17 cellular contexts compared by ENCODE assay signal in the genomic region with DNA sequence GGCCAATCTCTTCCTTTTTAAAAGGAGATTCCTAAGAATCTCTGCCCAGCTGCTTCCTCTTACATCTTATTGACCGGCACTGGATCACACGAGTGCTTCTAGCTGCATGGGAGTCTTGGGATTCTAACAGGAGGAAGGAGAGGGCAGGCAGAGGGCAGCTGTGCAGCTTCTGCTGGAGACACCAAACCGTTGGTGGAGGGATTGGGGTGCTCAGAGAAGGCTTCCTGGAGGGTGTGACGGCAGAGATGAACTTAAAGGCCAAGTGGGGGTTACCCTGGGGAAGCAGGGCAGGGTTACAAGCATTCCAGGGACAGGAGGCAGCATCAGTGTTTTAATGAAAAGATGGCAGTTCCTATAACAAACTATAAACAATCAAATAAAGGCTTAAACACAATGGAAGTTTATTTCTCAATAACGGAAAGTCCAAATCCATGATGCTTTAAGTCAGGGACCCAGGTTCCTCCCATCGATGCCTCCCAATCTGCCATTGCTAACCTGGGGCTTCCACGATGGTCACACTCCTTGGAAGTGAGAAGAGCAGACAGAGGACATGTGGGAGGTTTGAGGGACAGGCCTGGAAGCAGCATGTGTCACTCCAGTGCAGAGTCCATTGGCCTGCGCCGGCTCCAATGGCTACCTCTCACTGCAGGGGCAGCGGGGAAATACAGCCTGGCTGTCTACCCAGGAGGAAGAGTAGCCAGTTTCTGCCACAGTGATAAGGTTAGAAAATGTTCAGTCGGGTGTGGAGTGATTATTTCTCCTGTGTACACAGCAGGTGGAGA. TPM values are rescaled to one million over a fixed set of nuclear protein-coding genes. Genes with fewer than 3 reads are reported as not detected.
DNase-seq lines count a peak whose midpoint lies in the region; ATAC-seq and TF ChIP-seq lines count a peak whose summit lies in the region.
"Had no signal": no experiment of that assay in that cellular context is flagged by ENCODE, and none has a peak within 500 bp of the region (broad histone marks: within the 10 kb centered on the region; RNA-seq: fewer than 3 reads in every experiment).

No MANE protein-coding gene starts in this region.

- no peaks in the 10 kb centered on the region for H3K9me3 Mint-ChIP-seq in activated CD8-positive, alpha-beta T cell treated with anti-CD3 and anti-CD28 coated beads for 36 hours

- no peak overlapping the region for H3K4me3 Mint-ChIP-seq in activated CD8-positive, alpha-beta T cell treated with anti-CD3 and anti-CD28 coated beads for 36 hours
- H3K4me3 Mint-ChIP-seq: CD4-positive, CD25-positive, alpha-beta regulatory T cell had no signal

- 85% methylated on average over 11 of the region's 11 CpGs for WGBS in thymus

- H3K9me2 ChIP-seq in OCI-LY7 (ENCODE audit: insufficient read depth, low read length): no peaks in the 10 kb centered on the region

- DNase-seq in AG20443 (ENCODE audit: low spot score) (peak; percentile 10), OCI-LY7 (ENCODE audit: low spot score) (no peak), left lobe of liver (ENCODE audit: low spot score) (peak; percentile 32), WERI-Rb-1 (no peak), posterior cingulate gyrus (no peak)
- no peak for DNase-seq in activated CD8-positive, alpha-beta T cell treated with anti-CD3 and anti-CD28 coated beads for 36 hours
- DNase-seq: ACHN; Caco-2; CD4-positive, CD25-positive, alpha-beta regulatory T cell; DMS153; KG1; NCI-H1436; NCI-H2029; NCI-H2171; NCI-H446; NCI-H774 had no signal

- no peaks in the 10 kb centered on the region for H3K79me2 ChIP-seq in OCI-LY7 (ENCODE audit: insufficient read depth, low read depth, low read length)

- H2AFZ ChIP-seq in OCI-LY7 (ENCODE audit: low read length): peak overlapping the region; percentile 84; the same call in 1 of the 2 replicates

- H4K20me1 ChIP-seq in OCI-LY7 (ENCODE audit: insufficient read depth, low read length): no peaks in the 10 kb centered on the region

- H3K4me1 Mint-ChIP-seq in activated CD8-positive, alpha-beta T cell treated with anti-CD3 and anti-CD28 coated beads for 36 hours (ENCODE audit: low read depth): no peaks in the 10 kb centered on the region
- H3K4me1 Mint-ChIP-seq: CD4-positive, CD25-positive, alpha-beta regulatory T cell had no signal

- H3K27ac Mint-ChIP-seq in activated CD8-positive, alpha-beta T cell treated with anti-CD3 and anti-CD28 coated beads for 36 hours: no peak overlapping the region
- H3K27ac Mint-ChIP-seq: CD4-positive, CD25-positive, alpha-beta regulatory T cell had no signal

- CTCF ChIA-PET in OCI-LY7 (lab: Charles Lee; ENCODE audit: unreplicated experiment): no interaction called here
- CTCF ChIA-PET in activated CD8-positive, alpha-beta T cell treated with anti-CD3 and anti-CD28 coated beads for 36 hours (lab: Charles Lee): no interaction called here

- H3K36me3 ChIP-seq in OCI-LY7 (ENCODE audit: insufficient read depth, low read length): no peaks in the 10 kb centered on the region; the same call in 1 of the 2 replicates
- H3K36me3 ChIP-seq in thymus (ENCODE audit: control insufficient read depth, insufficient read depth): no peaks in the 10 kb centered on the region
- H3K36me3 ChIP-seq in WERI-Rb-1: no peaks in the 10 kb centered on the region

- no TSS peak for BruUV-seq in OCI-LY7 (replicated peaks; lab: Mats Ljungman, UMichigan)

- peaks cover 3% of the 10 kb centered on the region for H3K27me3 Mint-ChIP-seq in activated CD8-positive, alpha-beta T cell treated with anti-CD3 and anti-CD28 coated beads for 36 hours

- POLR2A ChIA-PET in OCI-LY7 (lab: Charles Lee): interaction anchor here (0.7 to 5.4 kb wide), 5 partner anchors 9 to 53 kb away, joined by 3 to 49 read pairs (median 3); a partner anchor contains a TSS
- POLR2A ChIA-PET in activated CD8-positive, alpha-beta T cell treated with anti-CD3 and anti-CD28 coated beads for 36 hours (lab: Charles Lee): no interaction called here

- no peak for ATAC-seq in left lobe of liver
- ATAC-seq in activated CD8-positive, alpha-beta T cell treated with anti-CD3 and anti-CD28 coated beads for 36 hours: no peak

- intact Hi-C loops in OCI-LY7 (cut with micrococcal nuclease; ENCODE audit: unreplicated experiment): no loop called here
- intact Hi-C loops in activated CD8-positive, alpha-beta T cell treated with anti-CD3 and anti-CD28 coated beads for 36 hours (cut with micrococcal nuclease): no loop called here
- intact Hi-C loops in posterior cingulate gyrus (cut with DNase I): no loop called here

- H3K4me1 ChIP-seq in OCI-LY7 (ENCODE audit: insufficient read depth, low read length, poor library complexity, severe bottlenecking) (peaks cover 85% of the 10 kb centered on the region), thymus (ENCODE audit: control insufficient read depth, insufficient read depth, low read length) (peaks cover 21% of the 10 kb centered on the region)

- H3K4me2 ChIP-seq in OCI-LY7 (ENCODE audit: low read length): peak overlapping the region; percentile 65

- no peak overlapping the region for H3K4me3 ChIP-seq in OCI-LY7 (ENCODE audit: low read depth, low read length, poor library complexity, severe bottlenecking)
- H3K4me3 ChIP-seq in thymus (ENCODE audit: low read length): no peak overlapping the region
- no peak overlapping the region for H3K4me3 ChIP-seq in WERI-Rb-1 (ENCODE audit: low read depth, low read length)

- H3K36me3 Mint-ChIP-seq in activated CD8-positive, alpha-beta T cell treated with anti-CD3 and anti-CD28 coated beads for 36 hours (ENCODE audit: low read depth): no peaks in the 10 kb centered on the region
- H3K36me3 Mint-ChIP-seq: CD4-positive, CD25-positive, alpha-beta regulatory T cell had no signal

- TF ChIP-seq CTCF in OCI-LY7 (conservative IDR thresholded peaks at IDR 0.05; ENCODE audit: low read length): no peak
- no peak for TF ChIP-seq CTCF in WERI-Rb-1 (IDR thresholded peaks at IDR 0.05; ENCODE audit: low read depth, low read length)
- no peak for TF ChIP-seq CTCF in activated CD8-positive, alpha-beta T cell treated with anti-CD3 and anti-CD28 coated beads for 36 hours (IDR thresholded peaks at IDR 0.05)

- H3K27me3 ChIP-seq in thymus (ENCODE audit: control insufficient read depth, insufficient read depth) (no peaks in the 10 kb centered on the region), WERI-Rb-1 (ENCODE audit: insufficient read depth, low read depth, severe bottlenecking) (no peaks in the 10 kb centered on the region)

- H3K27ac ChIP-seq in OCI-LY7 (ENCODE audit: low read depth, low read length, poor library complexity, severe bottlenecking): peak overlapping the region; percentile 50
- H3K27ac ChIP-seq in thymus (ENCODE audit: low read depth): peak overlapping the region; percentile 62
- no peak overlapping the region for H3K27ac ChIP-seq in WERI-Rb-1

- H3K9me3 ChIP-seq in OCI-LY7 (ENCODE audit: low read length) (0 out of 2 replicates have a peak, but pooled peaks cover 5% of the 10 kb centered on the region), thymus (ENCODE audit: control insufficient read depth) (no peaks in the 10 kb centered on the region), WERI-Rb-1 (ENCODE audit: severe bottlenecking) (peaks cover 3% of the 10 kb centered on the region)
- H3K9me3 ChIP-seq: Caco-2 had no signal

RNA-seq across cellular contexts. Expression of a gene that starts 53.1 kb away (rescaled TPM):
- total RNA-seq in OCI-LY7 (2014; rRNA removed; shearing (Covaris generic)): 170 and 189 TPM in 2 replicates
- total RNA-seq in OCI-LY7 (2022) (262 and 315 TPM in 2 replicates), left lobe of liver (20.0 TPM)
- polyA plus RNA-seq in thymus: 19.6 TPM
- total RNA-seq in activated CD8-positive, alpha-beta T cell treated with anti-CD3 and anti-CD28 coated beads for 36 hours: 100 to 1,000 TPM; 143 to 147 TPM

Comparison
In these comparisons a context has a peak if more than half of its experiments do, and no peak if none do; other contexts are left out.
1. DNase-seq: peak in AG20443 (single experiment) and left lobe of liver (single experiment); none in OCI-LY7 (single experiment), WERI-Rb-1 (single experiment), activated CD8-positive, alpha-beta T cell treated with anti-CD3 and anti-CD28 coated beads for 36 hours (single experiment) and posterior cingulate gyrus (0 of 10).